In the genomic region with DNA sequence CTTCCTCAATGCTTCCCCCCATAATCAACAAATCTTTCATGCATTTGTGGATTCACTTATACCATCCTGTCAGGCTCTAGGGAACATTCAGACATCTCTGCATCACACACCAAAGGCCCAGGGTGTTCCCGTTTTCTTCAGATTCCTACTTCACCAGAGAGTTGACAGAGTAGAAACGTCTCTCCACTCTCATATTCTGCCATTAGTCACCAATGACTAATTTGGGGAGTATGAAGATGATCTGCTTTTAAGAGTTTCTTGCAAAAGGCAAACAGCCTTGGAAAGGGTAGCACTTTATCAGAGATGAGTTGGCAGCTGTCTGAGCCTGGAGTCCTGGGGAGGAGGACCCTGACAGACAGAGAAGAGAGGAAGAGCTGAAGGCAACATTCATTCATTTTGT, we compare ENCODE assay signal across 14 cellular contexts. TPM values are rescaled to one million over a fixed set of nuclear protein-coding genes. Genes with fewer than 3 reads are reported as not detected.
A peak's percentile ranks its signal among the peaks of the same experiment; 100 is the strongest.
DNase-seq lines count a peak whose midpoint lies in the region; ATAC-seq, FAIRE-seq and TF ChIP-seq lines count a peak whose summit lies in the region.
"Had no signal": no experiment of that assay in that cellular context is flagged by ENCODE, and none has a peak within 500 bp of the region (broad histone marks: within the 10 kb centered on the region; RNA-seq: fewer than 3 reads in every experiment).

No MANE protein-coding gene starts in this region.

- CTCF ChIA-PET in GM12878 (lab: Yijun Ruan, JAX), result interaction anchor here (1.0 kb wide), 1 partner anchor 46 kb away, joined by 5 read pairs; no protein-coding TSS in a partner anchor

- SMC1A ChIA-PET in GM12878 (lab: Charles Lee; ENCODE audit: uncharacterized antibody, unreplicated experiment), result no interaction called here

- FAIRE-seq in GM12878 (lab: Jason Lieb, UNC), result no peak

- H3K4me2 ChIP-seq in GM12878 (ENCODE audit: control insufficient read depth, insufficient read depth), result no peak overlapping the region

- H3K9me3 ChIP-seq in GM12878 (replicated peaks; ENCODE audit: control insufficient read depth, insufficient read depth, low read length) (no peaks in the 10 kb centered on the region), lung (ENCODE audit: control insufficient read depth in 2 of 2, insufficient read depth in 1 of 2, low read length in 1 of 2) (peaks cover 0 to 2% of the 10 kb centered on the region in 2 donors)

- H3K9me3 Mint-ChIP-seq in HFFc6, result no peaks in the 10 kb centered on the region
- H3K9me3 Mint-ChIP-seq: natural killer cell treated with Interleukin-12 subunit alpha and Interleukin-12 subunit beta and Interleukin-15 and Interleukin-18, amount 100 ng/mL, for 72 hours had no signal

- peaks cover 5% of the 10 kb centered on the region; the same call in 1 of the 2 replicates for H3K4me1 ChIP-seq in GM12878 (ENCODE audit: control insufficient read depth, insufficient read depth, low read length)
- H3K4me1 ChIP-seq in lung (ENCODE audit: control insufficient read depth in 2 of 2, insufficient read depth in 2 of 2, low read length in 2 of 2), result peaks cover 3 to 7% of the 10 kb centered on the region in 2 donors

- no peaks in the 10 kb centered on the region for H3K36me3 ChIP-seq in GM12878 (ENCODE audit: control insufficient read depth in 2 of 2, insufficient read depth in 2 of 2, low read length in 1 of 2)
- H3K36me3 ChIP-seq in lung (ENCODE audit: control insufficient read depth in 2 of 2, insufficient read depth in 2 of 2, low read length in 2 of 2), result no peaks in the 10 kb centered on the region

- no peaks in the 10 kb centered on the region; the same call in 1 of the 2 replicates for H3K27me3 Mint-ChIP-seq in HFFc6 (ENCODE audit: insufficient read depth)

- POLR2A ChIA-PET in GM12878 (lab: Charles Lee), result no interaction called here

- no peak for TF ChIP-seq CTCF in HFFc6 (IDR thresholded peaks at IDR 0.05)
- no peak for TF ChIP-seq CTCF in GM12878 (IDR thresholded peaks at IDR 0.05 in 2 of 3, conservative IDR thresholded peaks at IDR 0.05 in 1 of 3; ENCODE audit: control insufficient read depth in 2 of 3, extremely low read depth in 1 of 3, insufficient read depth in 1 of 3, low read depth in 3 of 3, low read length in 3 of 3)
- TF ChIP-seq CTCF in lung (IDR thresholded peaks at IDR 0.05; ENCODE audit: control extremely low read depth, extremely low read depth), result no peak

- peak; percentile 45 for DNase-seq in AG08396 (ENCODE audit: low spot score)
- peak; percentile 91 for DNase-seq in HFFc6
- no peak for DNase-seq in GM12878 (ENCODE audit: low read depth, low spot score)
- no peak for DNase-seq in lung (ENCODE audit: low spot score)
- DNase-seq in epidermal melanocyte (ENCODE audit: insufficient read length, low spot score), result no peak
- no peak for DNase-seq in MV-4-11 (lab: John Stamatoyannopoulos, UW)
- no peak for DNase-seq in DMS79 (lab: John Stamatoyannopoulos, UW)
- no peak for DNase-seq in NCI-H2081 (lab: John Stamatoyannopoulos, UW)
- DNase-seq: effector memory CD4-positive, alpha-beta T cell; NCI-H2171; stimulated activated naive CD4-positive, alpha-beta T cell treated with Interleukin-2 at 50 U/mL for 16 hours had no signal

- H3K27ac ChIP-seq in GM12878 (ENCODE audit: control insufficient read depth, insufficient read depth) (no peak overlapping the region), lung (ENCODE audit: low read depth in 1 of 2, low read length in 1 of 2) (no peak overlapping the region)

- 0% methylated on average over 2 of the region's 2 CpGs for WGBS in GM12878 (ENCODE audit: insufficient coverage, insufficient replicate concordance, low lambda C conversion rate, missing lambda C conversion rate)
- WGBS in lung, 2 donors, result 67 to 88% methylated on average over 2 of the region's 2 CpGs

- peaks cover 63% of the 10 kb centered on the region for H3K4me1 Mint-ChIP-seq in HFFc6 (ENCODE audit: low read depth)

- RAD21 ChIA-PET in GM12878 (lab: Charles Lee; ENCODE audit: unreplicated experiment), result no interaction called here

- no peaks in the 10 kb centered on the region for H4K20me1 ChIP-seq in GM12878 (ENCODE audit: control insufficient read depth, insufficient read depth)

- in situ Hi-C loops in GM12878 (cut with MboI), result no loop called here

- H3K9ac ChIP-seq in GM12878 (ENCODE audit: control insufficient read depth, insufficient read depth, low read length), result no peak overlapping the region

- BruUV-seq in GM12878 (replicated peaks; lab: Mats Ljungman, UMichigan), result no TSS peak

- TF ChIP-seq POLR2A in GM12878 (IDR thresholded peaks at IDR 0.05; ENCODE audit: low read depth, low read length), result no peak

- H3K4me3 ChIP-seq in GM12878 (no peak overlapping the region), lung (no peak overlapping the region)

- H3K36me3 Mint-ChIP-seq in HFFc6 (ENCODE audit: low read depth), result no peaks in the 10 kb centered on the region
- H3K36me3 Mint-ChIP-seq: activated naive CD8-positive, alpha-beta T cell; natural killer cell treated with Interleukin-12 subunit alpha and Interleukin-12 subunit beta and Interleukin-15 and Interleukin-18, amount 100 ng/mL, for 72 hours had no signal

- H3K27ac Mint-ChIP-seq in HFFc6, result peak overlapping the region; percentile 65
- H3K27ac Mint-ChIP-seq: activated naive CD8-positive, alpha-beta T cell; natural killer cell treated with Interleukin-12 subunit alpha and Interleukin-12 subunit beta and Interleukin-15 and Interleukin-18, amount 100 ng/mL, for 72 hours had no signal

- no peaks in the 10 kb centered on the region; a peak in 1 of 4 replicates for H3K27me3 ChIP-seq in GM12878 (replicated peaks in 1 of 2; ENCODE audit: control insufficient read depth in 2 of 2, insufficient read depth in 2 of 2, low read length in 1 of 2)
- no peaks in the 10 kb centered on the region for H3K27me3 ChIP-seq in lung (ENCODE audit: control insufficient read depth, insufficient read depth)

- H3K79me2 ChIP-seq in GM12878 (ENCODE audit: control insufficient read depth, insufficient read depth, low read length), result no peaks in the 10 kb centered on the region

- ATAC-seq in GM12878 (no peak), lung (ENCODE audit: insufficient read depth, low FRiP score) (peak; percentile 48)
- ATAC-seq: Right ventricle myocardium inferior had no signal

- no peak overlapping the region; the same call in 1 of the 2 replicates for H3K4me3 Mint-ChIP-seq in HFFc6
- H3K4me3 Mint-ChIP-seq: activated naive CD8-positive, alpha-beta T cell; natural killer cell treated with Interleukin-12 subunit alpha and Interleukin-12 subunit beta and Interleukin-15 and Interleukin-18, amount 100 ng/mL, for 72 hours had no signal

- intact Hi-C loops in GM12878 (cut with micrococcal nuclease; ENCODE audit: unreplicated experiment), result no loop called here

- H2AFZ ChIP-seq in GM12878 (ENCODE audit: control insufficient read depth, low read depth, low read length), result no peak overlapping the region

- TF ChIP-seq EP300 in GM12878 (IDR thresholded peaks at IDR 0.05; ENCODE audit: borderline replicate concordance in 1 of 2, control insufficient read depth in 1 of 2, low read depth in 2 of 2, low read length in 2 of 2), result no peak

- no peak for TF ChIP-seq RAD21 in GM12878 (IDR thresholded peaks at IDR 0.05; ENCODE audit: insufficient read depth, low read depth, low read length)

TF ChIP-seq in GM12878, 131 proteins besides CTCF, POLR2A, EP300 and RAD21:
- TF ChIP-seq NR2C1 (IDR thresholded peaks at IDR 0.05) (no peak), JUNB (IDR thresholded peaks at IDR 0.05) (peak; percentile 57)
TF ChIP-seq in GM12878: peak in this region for 1.

RNA-seq across cellular contexts. Expression of a gene that starts 55.8 kb away (rescaled TPM):
- under 1 TPM; 0.21 to 0.54 (median 0.38) TPM for total RNA-seq in HFFc6 (2021; fragmentation: NEBNext Ultra II Directional; extraction: Animal tissue kit (Norgen Biotek cat#: 25700))
- 0.27 and 0.42 TPM in 2 replicates for total RNA-seq in GM12878 (2013; cell fraction: nucleolus; rRNA removed)
- 5.8 and 6.2 TPM in 2 replicates for total RNA-seq in GM12878 (2014; rRNA removed)
- 5.3 and 5.9 TPM in 2 replicates for total RNA-seq in GM12878 (2014; rRNA removed; fragmentation: Illumina TruSeq; extraction: Trizol)
- 4.7 and 6.6 TPM in 2 replicates for total RNA-seq in GM12878 (2021)
- polyA plus RNA-seq in GM12878 (2011; ENCODE audit: low read depth), result 0.60 TPM
- 0.29 and 0.39 TPM in 2 replicates for polyA plus RNA-seq in GM12878 (2011; rRNA removed)
- 0.18 and 0.22 TPM in 2 replicates for polyA plus RNA-seq in GM12878 (2011; cell fraction: cytosol; rRNA removed)
- polyA plus RNA-seq in GM12878 (2011; cell fraction: nucleus; rRNA removed), result 0.28 and 0.58 TPM in 2 replicates
- polyA plus RNA-seq in GM12878 (2012), result 1.5 TPM in 2 replicates
- 3.3 and 5.2 TPM in 2 replicates for polyA plus RNA-seq in GM12878 (2014; fragmentation: Illumina TruSeq; extraction: Trizol)
- polyA plus RNA-seq in GM12878 (2014; fragmentation: Nextera tagmentation; extraction: Ambion mirVana), result 1 to 10 TPM; 2.4 to 3.2 TPM
- polyA plus RNA-seq in GM12878 (2014; rRNA removed), result 3.5 and 6.1 TPM in 2 replicates
- polyA plus RNA-seq in GM12878 (2016; fragmentation: Nextera tagmentation; extraction: Ambion mirVana), result 1 to 10 TPM; 4.5 to 4.8 TPM
- 0.15 and 3.7 TPM in 2 replicates for polyA minus RNA-seq in GM12878 (2011; rRNA and poly(A)+ RNA removed)
- polyA minus RNA-seq in GM12878 (2011; cell fraction: cytosol; rRNA and poly(A)+ RNA removed), result 0.94 TPM in 1 of 2 replicates, not detected in the other
- 0.38 and 0.60 TPM in 2 replicates for polyA minus RNA-seq in GM12878 (2011; cell fraction: nucleus; rRNA and poly(A)+ RNA removed)
- 10 to 100 TPM; 10.6 to 13.7 TPM for total RNA-seq in lung
- 1 to 10 TPM; 2.1 to 5.4 TPM for polyA plus RNA-seq in lung

Comparison
In these comparisons a context has a peak if more than half of its experiments do, and no peak if none do; other contexts are left out.
1. DNase-seq: peak in AG08396 (single experiment) and HFFc6 (single experiment); none in GM12878 (single experiment), lung (single experiment), epidermal melanocyte (single experiment), MV-4-11 (single experiment), DMS79 (single experiment) and NCI-H2081 (0 of 2).